8 cellular contexts compared by ENCODE assay signal in genomic region chr11:61776561-61777075, GRCh38. TPM values are rescaled to one million over a fixed set of nuclear protein-coding genes. Genes with fewer than 3 reads are reported as not detected.
DNase-seq lines count a peak whose midpoint lies in the region; TF ChIP-seq lines count a peak whose summit lies in the region.

No MANE protein-coding gene starts in this region.

- no CpG with 5 or more reads among the region's 9 CpGs for WGBS in mesendoderm (ENCODE audit: extremely low coverage, insufficient coverage, low lambda C conversion rate)
- WGBS in stomach, 5 donors = 47 to 72% (median 62%) methylated on average over 5 to 9 of the region's 9 CpGs

- H3K27me3 ChIP-seq in MG63 (no peaks in the 10 kb centered on the region), mesendoderm (ENCODE audit: insufficient read depth, low read length, poor library complexity) (no peaks in the 10 kb centered on the region), stomach (no peaks in the 10 kb centered on the region)

- no peaks in the 10 kb centered on the region for H3K4me1 ChIP-seq in mesendoderm (ENCODE audit: control insufficient read depth, low read depth, low read length)
- H3K4me1 ChIP-seq in stomach = peaks cover 26 to 63% (median 47%) of the 10 kb centered on the region in 4 donors

- H3K36me3 ChIP-seq in MG63 (no peaks in the 10 kb centered on the region), mesendoderm (ENCODE audit: control insufficient read depth, insufficient read depth, low read length) (no peaks in the 10 kb centered on the region), stomach (peaks cover 22 to 70% (median 51%) of the 10 kb centered on the region in 4 donors)

- H2BK5ac ChIP-seq in mesendoderm (ENCODE audit: low read length) = no peak overlapping the region

- H2BK15ac ChIP-seq in mesendoderm (replicated peaks; ENCODE audit: low read depth) = no peak overlapping the region

- no peak overlapping the region for H3K9ac ChIP-seq in mesendoderm (ENCODE audit: low read length)

- intact Hi-C loops in stomach (cut with DNase I; ENCODE audit: low total_unique reads) = no loop called here

- no peak for TF ChIP-seq POLR2A in stomach (IDR thresholded peaks at IDR 0.05)

- no peaks in the 10 kb centered on the region for H3K79me2 ChIP-seq in mesendoderm (ENCODE audit: control insufficient read depth, insufficient read depth, low read length)

- TF ChIP-seq CTCF in 22Rv1 (IDR thresholded peaks at IDR 0.05) = peak; percentile 82
- TF ChIP-seq CTCF in stomach (IDR thresholded peaks at IDR 0.05) = peak in 5 of 7 experiments; percentile 28 to 79 (median 67)

- no peaks in the 10 kb centered on the region for H3K9me3 ChIP-seq in MG63
- no peaks in the 10 kb centered on the region for H3K9me3 ChIP-seq in stomach

- TF ChIP-seq EP300 in stomach (IDR thresholded peaks at IDR 0.05) = no peak

- DNase-seq in GF-D8 (lab: John Stamatoyannopoulos, UW) (peak; percentile 32), MG63 (peak; percentile 48), ecto neural progenitor cell (ENCODE audit: low spot score) (peak; percentile 69), mesendoderm (peak; percentile 86), stomach (peak; percentile 76), DMS79 treated with DMSO at 0.1 percent for 48 hours (lab: John Stamatoyannopoulos, UW) (no peak)
- DNase-seq in activated CD4-positive, alpha-beta T cell treated with anti-CD3 and anti-CD28 coated beads, Interleukin-2, amount 50 U/mL, for 24 hours (ENCODE audit: low read depth in 1 of 2, low spot score in 1 of 2) = peak; percentile 29 to 32

- no peak overlapping the region for H2BK120ac ChIP-seq in mesendoderm (ENCODE audit: low read depth, low read length)

- no peak overlapping the region for H4K8ac ChIP-seq in mesendoderm (ENCODE audit: low read depth, low read length)

- no peak overlapping the region for H3K4me3 ChIP-seq in MG63
- H3K4me3 ChIP-seq in mesendoderm (ENCODE audit: low read length) = no peak overlapping the region
- H3K4me3 ChIP-seq in stomach = peak overlapping the region in 1 of 4 donors; percentile 8

- H3K4me2 ChIP-seq in mesendoderm (ENCODE audit: low read length) = no peak overlapping the region

- H2AK5ac ChIP-seq in mesendoderm (ENCODE audit: low read length) = no peak overlapping the region

- H3K27ac ChIP-seq in 22Rv1 (peak overlapping the region; percentile 65), mesendoderm (ENCODE audit: low read depth, low read length) (no peak overlapping the region), stomach (peak overlapping the region; percentile 43 to 91 (median 57))

- no peaks in the 10 kb centered on the region for H3K79me1 ChIP-seq in mesendoderm (ENCODE audit: low read length)

- H3K18ac ChIP-seq in mesendoderm (ENCODE audit: low read length) = no peak overlapping the region

- H3K4ac ChIP-seq in mesendoderm (ENCODE audit: low read depth, low read length) = no peak overlapping the region

- no peak overlapping the region for H3K56ac ChIP-seq in mesendoderm (ENCODE audit: low read length)

- no peak overlapping the region for H3K23ac ChIP-seq in mesendoderm (ENCODE audit: low read length)

- no peak overlapping the region for H4K5ac ChIP-seq in mesendoderm (ENCODE audit: low read length)

RNA-seq across cellular contexts. Expression of gene TMEM258, which starts 15.8 kb away (rescaled TPM):
- total RNA-seq in MG63 (2014; rRNA removed; shearing (Covaris generic); ENCODE audit: low replicate concordance) = 61.8 and 88.7 TPM in 2 replicates
- 285 TPM for polyA plus RNA-seq in mesendoderm (2013, experiment 1 of 2)
- polyA plus RNA-seq in mesendoderm (2013, experiment 2 of 2) = 285 TPM
- total RNA-seq in stomach = 10 to 100 TPM in 4 of 5 donors, not detected in 1; 24.1 to 50.3 (median 42.8) TPM
- polyA plus RNA-seq in stomach = 100 to 1,000 TPM; 184 to 274 (median 210) TPM

RNA-seq across cellular contexts. Expression of gene FEN1, which starts 16.1 kb away (rescaled TPM):
- 80.9 and 85.7 TPM in 2 replicates for total RNA-seq in MG63 (2014; rRNA removed; shearing (Covaris generic); ENCODE audit: low replicate concordance)
- 74.6 TPM for polyA plus RNA-seq in mesendoderm (2013, experiment 1 of 2)
- 75.1 TPM for polyA plus RNA-seq in mesendoderm (2013, experiment 2 of 2)
- total RNA-seq in stomach = 10 to 100 TPM in 2 of 5 donors, 1 to 10 TPM in 2, not detected in 1; 4.2 to 24.6 (median 10.4) TPM
- polyA plus RNA-seq in stomach = 10 to 100 TPM in 1 of 3 donors, 1 to 10 TPM in 2; 5.0 to 14.3 (median 10.0) TPM

RNA-seq across cellular contexts. Expression of gene MYRF, which starts 24.2 kb away (rescaled TPM):
- 0.23 and 1.9 TPM in 2 replicates for total RNA-seq in MG63 (2014; rRNA removed; shearing (Covaris generic); ENCODE audit: low replicate concordance)
- polyA plus RNA-seq in mesendoderm (2013, experiment 1 of 2) = 3.0 TPM
- polyA plus RNA-seq in mesendoderm (2013, experiment 2 of 2) = 2.6 TPM
- 100 to 1,000 TPM in 3 of 5 donors, 10 to 100 TPM in 1, 1 to 10 TPM in 1; 6.4 to 527 (median 240) TPM for total RNA-seq in stomach
- 10 to 100 TPM; 19.0 to 45.9 (median 20.5) TPM for polyA plus RNA-seq in stomach

RNA-seq across cellular contexts. Expression of gene FADS1, which starts 40.2 kb away (rescaled TPM):
- 25.4 and 28.3 TPM in 2 replicates for total RNA-seq in MG63 (2014; rRNA removed; shearing (Covaris generic); ENCODE audit: low replicate concordance)
- polyA plus RNA-seq in mesendoderm (2013, experiment 1 of 2) = 104 TPM
- 102 TPM for polyA plus RNA-seq in mesendoderm (2013, experiment 2 of 2)
- total RNA-seq in stomach = 10 to 100 TPM in 4 of 5 donors, not detected in 1; 11.7 to 56.5 (median 17.3) TPM
- polyA plus RNA-seq in stomach = 1 to 10 TPM; 1.8 to 6.4 (median 4.1) TPM

RNA-seq across cellular contexts. Expression of gene FADS2, which starts 51.5 kb away (rescaled TPM):
- total RNA-seq in MG63 (2014; rRNA removed; shearing (Covaris generic); ENCODE audit: low replicate concordance) = 8.1 and 22.6 TPM in 2 replicates
- polyA plus RNA-seq in mesendoderm (2013, experiment 1 of 2) = 493 TPM
- polyA plus RNA-seq in mesendoderm (2013, experiment 2 of 2) = 506 TPM
- total RNA-seq in stomach = 10 to 100 TPM in 3 of 5 donors, 1 to 10 TPM in 1, not detected in 1; 9.6 to 15.2 (median 14.0) TPM
- polyA plus RNA-seq in stomach = 10 to 100 TPM in 1 of 3 donors, 1 to 10 TPM in 2; 3.5 to 17.1 (median 6.4) TPM
